16 cellular contexts compared by ENCODE assay signal in genomic region chr1:3195966-3196515, GRCh38.
"Had no signal": no experiment of that assay in that cellular context is flagged by ENCODE, and none has a peak within 500 bp of the region (broad histone marks: within the 10 kb centered on the region; RNA-seq: fewer than 3 reads in every experiment).

No MANE protein-coding gene starts in this region.

- H3K27me3 Mint-ChIP-seq: activated CD4-positive, alpha-beta T cell treated with anti-CD3 and anti-CD28 coated beads, Interleukin-2, amount 10 ng/mL, durations not matched to agents 24 days and 14 days had no signal

- H3K4me1 ChIP-seq: SJSA1, upper lobe of right lung had no signal

- H3K4me3 ChIP-seq: SJSA1, upper lobe of right lung had no signal

- H3K36me3 ChIP-seq: SJSA1, upper lobe of right lung had no signal

- H3K9me3 ChIP-seq: SJSA1, upper lobe of right lung had no signal

- ATAC-seq: activated CD8-positive, alpha-beta T cell treated with anti-CD3 and anti-CD28 coated beads, Interleukin-2, amount 10 ng/mL, durations not matched to agents 7 days and 5 days; activated naive CD4-positive, alpha-beta T cell treated with anti-CD3 and anti-CD28 coated beads, Interleukin-2, amount 50 U/mL, for 72 hours; stimulated activated memory B cell treated with anti-CD40 and anti-IgM and Interleukin-4, amounts not matched to agents 10 μg/mL and 1 μg/mL and 100 μg/mL, for 72 hours; upper lobe of right lung had no signal

- H3K4me1 Mint-ChIP-seq: activated B cell treated with CpG ODN at 0.5 μM for 24 hours; activated CD4-positive, alpha-beta T cell treated with anti-CD3 and anti-CD28 coated beads, Interleukin-2, amount 10 ng/mL, durations not matched to agents 24 days and 14 days; stimulated activated memory B cell treated with anti-CD40 and anti-IgM and Interleukin-4, amounts not matched to agents 10 μg/mL and 1 μg/mL and 100 μg/mL, for 72 hours had no signal

- H3K27ac Mint-ChIP-seq: activated B cell treated with CpG ODN at 0.5 μM for 24 hours; activated CD4-positive, alpha-beta T cell treated with anti-CD3 and anti-CD28 coated beads, Interleukin-2, amount 10 ng/mL, durations not matched to agents 24 days and 14 days; activated CD8-positive, alpha-beta T cell treated with anti-CD3 and anti-CD28 coated beads, Interleukin-2, amount 10 ng/mL, durations not matched to agents 7 days and 5 days; activated naive CD4-positive, alpha-beta T cell treated with anti-CD3 and anti-CD28 coated beads, Interleukin-2, amount 50 U/mL, for 72 hours; endodermal cell; nephron; stimulated activated memory B cell treated with anti-CD40 and anti-IgM and Interleukin-4, amounts not matched to agents 10 μg/mL and 1 μg/mL and 100 μg/mL, for 72 hours had no signal

- H3K27ac ChIP-seq: SJSA1, upper lobe of right lung had no signal

- H3K4me3 Mint-ChIP-seq: activated B cell treated with CpG ODN at 0.5 μM for 24 hours; activated CD4-positive, alpha-beta T cell treated with anti-CD3 and anti-CD28 coated beads, Interleukin-2, amount 10 ng/mL, durations not matched to agents 24 days and 14 days; activated CD8-positive, alpha-beta T cell treated with anti-CD3 and anti-CD28 coated beads, Interleukin-2, amount 10 ng/mL, durations not matched to agents 7 days and 5 days; brain; endodermal cell; nephron; stimulated activated memory B cell treated with anti-CD40 and anti-IgM and Interleukin-4, amounts not matched to agents 10 μg/mL and 1 μg/mL and 100 μg/mL, for 72 hours had no signal

- DNase-seq: activated B cell treated with CpG ODN at 0.5 μM for 24 hours; activated CD4-positive, alpha-beta T cell treated with anti-CD3 and anti-CD28 coated beads, Interleukin-2, amount 10 ng/mL, durations not matched to agents 24 days and 14 days; activated CD8-positive, alpha-beta memory T cell treated with anti-CD3 and anti-CD28 coated beads, Interleukin-2, amount 50 U/mL, for 4 hours; activated CD8-positive, alpha-beta T cell treated with anti-CD3 and anti-CD28 coated beads, Interleukin-2, amount 10 ng/mL, durations not matched to agents 7 days and 5 days; activated gamma-delta T cell; activated T-cell treated with anti-CD3 and anti-CD28 coated beads, Interleukin-2, amount 50 U/mL, for 48 hours; endodermal cell; hippocampal formation; occipital lobe; stimulated activated CD4-positive, alpha-beta T cell treated with anti-CD3 and anti-CD28 coated beads, Interleukin-2, amount 100 ng/mL, for 48 hours; upper lobe of right lung had no signal

- H3K27me3 ChIP-seq: SJSA1, upper lobe of right lung had no signal

- H3K9me3 Mint-ChIP-seq: activated B cell treated with CpG ODN at 0.5 μM for 24 hours; activated CD4-positive, alpha-beta T cell treated with anti-CD3 and anti-CD28 coated beads, Interleukin-2, amount 10 ng/mL, durations not matched to agents 24 days and 14 days; activated naive CD4-positive, alpha-beta T cell treated with anti-CD3 and anti-CD28 coated beads, Interleukin-2, amount 50 U/mL, for 72 hours; endodermal cell; nephron; stimulated activated memory B cell treated with anti-CD40 and anti-IgM and Interleukin-4, amounts not matched to agents 10 μg/mL and 1 μg/mL and 100 μg/mL, for 72 hours had no signal
